In the genomic region with DNA sequence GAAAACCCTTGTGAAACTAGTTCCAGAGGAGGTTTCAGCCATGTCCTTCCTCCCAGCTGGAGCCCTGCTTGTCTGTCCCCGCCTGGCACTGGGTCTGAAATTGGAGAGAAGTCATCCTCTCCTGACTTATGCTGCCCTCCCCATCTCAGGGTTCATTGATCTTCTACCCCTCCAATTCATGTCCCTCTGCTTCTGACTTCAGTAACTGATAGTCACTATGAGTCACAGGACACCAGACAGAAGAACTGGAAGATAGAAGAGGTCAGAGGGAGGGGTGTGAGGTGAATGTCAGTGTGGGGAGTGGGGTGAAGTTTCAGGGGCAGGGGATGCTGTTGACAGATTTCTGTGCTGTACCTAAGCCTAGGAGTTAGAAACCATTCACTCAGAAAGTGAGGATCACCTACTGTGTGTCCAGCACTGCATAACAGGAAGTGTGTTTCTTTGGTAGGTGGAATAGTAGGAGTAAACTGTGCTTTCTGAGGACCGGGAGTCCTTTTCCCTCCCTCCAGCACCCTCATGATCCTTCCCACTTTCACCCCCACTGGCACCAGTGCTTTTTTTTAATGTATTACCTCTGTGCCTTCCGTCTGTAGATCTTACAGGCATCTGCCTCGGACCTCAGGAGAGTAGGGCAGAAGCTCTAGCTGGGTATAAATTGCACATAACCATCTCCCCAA, we compare ENCODE assay signal across 7 cellular contexts.
DNase-seq lines count a peak whose midpoint lies in the region; ATAC-seq and TF ChIP-seq lines count a peak whose summit lies in the region.

No MANE protein-coding gene starts in this region.

- no peaks in the 10 kb centered on the region for H3K27me3 ChIP-seq in iPS-15b (ENCODE audit: control insufficient read depth, insufficient read depth, low read length)

- peak overlapping the region; percentile 89 for H3K4me3 Mint-ChIP-seq in stimulated activated naive CD8-positive, alpha-beta T cell treated with anti-CD3 and anti-CD28 coated beads, Interleukin-15, Interleukin-2, amounts not matched to agents 100 ng/mL and 50 ng/mL, for 24 hours

- no peaks in the 10 kb centered on the region for H3K4me1 ChIP-seq in iPS-15b (ENCODE audit: control insufficient read depth, insufficient read depth, low read length)

- peaks cover 7% of the 10 kb centered on the region for H3K36me3 ChIP-seq in iPS-15b (ENCODE audit: control insufficient read depth, insufficient read depth, low read length)

- peak overlapping the region; percentile 70; the same call in 1 of the 2 replicates for H3K4me3 ChIP-seq in WI38 (ENCODE audit: low read depth, low read length)
- H3K4me3 ChIP-seq in iPS-15b (ENCODE audit: low read depth, low read length): peak overlapping the region; percentile 87

- peak overlapping the region; percentile 53 for H3K27ac Mint-ChIP-seq in stimulated activated naive CD8-positive, alpha-beta T cell treated with anti-CD3 and anti-CD28 coated beads, Interleukin-15, Interleukin-2, amounts not matched to agents 100 ng/mL and 50 ng/mL, for 24 hours

- TF ChIP-seq CTCF in WI38 (IDR thresholded peaks at IDR 0.05; ENCODE audit: low read depth, low read length): no peak

- H3K4me1 Mint-ChIP-seq in stimulated activated naive CD8-positive, alpha-beta T cell treated with anti-CD3 and anti-CD28 coated beads, Interleukin-15, Interleukin-2, amounts not matched to agents 100 ng/mL and 50 ng/mL, for 24 hours (ENCODE audit: low read depth): peaks cover 49% of the 10 kb centered on the region

- no peak overlapping the region for H3K9ac ChIP-seq in iPS-15b (ENCODE audit: low read depth, low read length)

- H3K36me3 Mint-ChIP-seq in stimulated activated naive CD8-positive, alpha-beta T cell treated with anti-CD3 and anti-CD28 coated beads, Interleukin-15, Interleukin-2, amounts not matched to agents 100 ng/mL and 50 ng/mL, for 24 hours (ENCODE audit: low read depth): peaks cover 52% of the 10 kb centered on the region

- no peaks in the 10 kb centered on the region for H3K9me3 Mint-ChIP-seq in stimulated activated naive CD8-positive, alpha-beta T cell treated with anti-CD3 and anti-CD28 coated beads, Interleukin-15, Interleukin-2, amounts not matched to agents 100 ng/mL and 50 ng/mL, for 24 hours

- no peak for DNase-seq in NCI-H2171 treated with DMSO at 0.1 percent for 48 hours (lab: John Stamatoyannopoulos, UW)
- no peak for DNase-seq in stimulated activated CD4-positive, alpha-beta T cell treated with anti-CD3 and anti-CD28 coated beads, Interleukin-4, amount 100 ng/mL, for 1 hour
- no peak for DNase-seq in NCI-H1436 treated with DMSO at 0.1 percent for 48 hours (lab: John Stamatoyannopoulos, UW)

- H3K9me3 ChIP-seq in iPS-15b (ENCODE audit: control insufficient read depth, insufficient read depth, low read length): no peaks in the 10 kb centered on the region

- no peaks in the 10 kb centered on the region for H3K27me3 Mint-ChIP-seq in stimulated activated naive CD8-positive, alpha-beta T cell treated with anti-CD3 and anti-CD28 coated beads, Interleukin-15, Interleukin-2, amounts not matched to agents 100 ng/mL and 50 ng/mL, for 24 hours

- peak; percentile 13 for ATAC-seq in HG03135 (IDR thresholded peaks at IDR 0.05; ENCODE audit: unreplicated experiment)
